In the genomic region with DNA sequence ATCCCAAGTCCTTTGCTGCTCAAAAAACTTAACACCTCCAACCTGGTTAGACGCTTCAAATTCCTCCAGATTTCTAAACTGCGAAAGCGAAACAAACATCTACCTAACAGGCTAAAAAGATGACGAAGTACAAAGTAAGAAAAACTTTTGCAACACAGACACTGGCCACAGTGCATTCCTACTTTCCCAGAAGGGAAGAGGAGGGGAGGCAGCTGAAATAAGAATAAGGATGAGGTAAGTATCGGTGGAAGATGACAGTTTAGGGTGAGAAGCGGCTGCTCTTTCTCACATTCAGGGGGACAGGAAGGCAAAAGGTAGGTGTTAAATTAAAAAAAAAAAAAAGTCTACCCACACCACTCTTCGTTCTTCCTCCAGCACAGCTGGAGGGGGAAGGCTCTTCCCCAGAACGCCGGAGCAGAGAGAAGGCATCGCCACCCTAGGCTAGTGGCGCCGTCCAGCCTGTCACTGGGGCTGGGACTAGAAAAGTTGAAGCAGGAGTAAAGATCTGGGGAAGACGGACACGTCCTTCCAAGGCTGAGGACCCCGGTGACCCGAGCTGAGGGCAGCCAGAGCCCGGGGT, we compare ENCODE assay signal across 8 cellular contexts. TPM values are rescaled to one million over a fixed set of nuclear protein-coding genes. Genes with fewer than 3 reads are reported as not detected.
DNase-seq lines count a peak whose midpoint lies in the region; ATAC-seq, FAIRE-seq and TF ChIP-seq lines count a peak whose summit lies in the region.

No MANE protein-coding gene starts in this region.

- no peak for FAIRE-seq in D721Med (lab: Jason Lieb, UNC)

- H3K36me3 ChIP-seq in Peyer's patch, result no peaks in the 10 kb centered on the region
- no peaks in the 10 kb centered on the region for H3K36me3 ChIP-seq in transverse colon

- no peak for TF ChIP-seq POLR2A in Peyer's patch (IDR thresholded peaks at IDR 0.05)
- TF ChIP-seq POLR2A in transverse colon (IDR thresholded peaks at IDR 0.05), result no peak

- H3K9me3 ChIP-seq in Peyer's patch, result no peaks in the 10 kb centered on the region
- no peaks in the 10 kb centered on the region for H3K9me3 ChIP-seq in transverse colon

- intact Hi-C loops in transverse colon (cut with DNase I; ENCODE audit: low total_unique reads), result loop anchor here (5.0 to 10.0 kb wide), 3 partner anchors 252 to 1062 kb away; partner anchors contain the start of gene BMI1

- peaks cover 0 to 8% (median 0%) of the 10 kb centered on the region in 4 donors for H3K4me1 ChIP-seq in Peyer's patch
- peaks cover 0 to 21% (median 13%) of the 10 kb centered on the region in 4 donors for H3K4me1 ChIP-seq in transverse colon

- ATAC-seq in GM18502 (IDR thresholded peaks at IDR 0.05; ENCODE audit: poor library complexity, unreplicated experiment) (peak; percentile 21), HG02884 (IDR thresholded peaks at IDR 0.05; ENCODE audit: unreplicated experiment) (peak; percentile 7)

- no peaks in the 10 kb centered on the region for H3K27me3 ChIP-seq in Peyer's patch
- H3K27me3 ChIP-seq in transverse colon, result no peaks in the 10 kb centered on the region

- in situ Hi-C loops in transverse colon (cut with MboI; ENCODE audit: low pct_ligation_motif_present in 1 of 4, low pct_unique_long_range_greater_than_20kb in 1 of 4, low sequenced_read_pairs in 3 of 4), result loop anchor here (10.0 to 25.0 kb wide), 8 partner anchors 222 to 710 kb away; partner anchors contain the start of genes BMI1 (in 2 of the 4), COMMD3 (in 2 of the 4) and PIP4K2A (in 1 of the 4)

- no peak for DNase-seq in AG04449 (ENCODE audit: low read depth, low spot score)
- no peak for DNase-seq in Peyer's patch
- no peak for DNase-seq in coronary artery (ENCODE audit: low spot score)
- DNase-seq in lung microvascular endothelial cell (ENCODE audit: low read depth in 2 of 2), result peak; percentile 21 to 47
- no peak for DNase-seq in transverse colon
- DNase-seq in D721Med (ENCODE audit: insufficient read length, low spot score), result no peak

- 0% methylated on average over 10 to 12 of the region's 17 CpGs for WGBS in transverse colon (ENCODE audit: low coverage in 1 of 2), 2 donors

- peak overlapping the region; percentile 89 for H3K4me3 ChIP-seq in AG04449 (ENCODE audit: low read depth, low read length)
- H3K4me3 ChIP-seq in Peyer's patch, result peak overlapping the region; percentile 68 to 95 (median 87)
- H3K4me3 ChIP-seq in coronary artery, result peak overlapping the region; percentile 97
- peak overlapping the region; percentile 65 to 91 (median 80) for H3K4me3 ChIP-seq in transverse colon

- H3K27ac ChIP-seq in Peyer's patch (peak overlapping the region; percentile 95 to 98 (median 96)), coronary artery (peak overlapping the region; percentile 84 to 98), transverse colon (peak overlapping the region; percentile 93 to 99 (median 98))

- CTCF ChIA-PET in AG04449 (lab: Yijun Ruan, JAX), result interaction anchor here (0.8 to 3.5 kb wide), 5 partner anchors 9 to 986 kb away, joined by 3 to 18 read pairs (median 11); no protein-coding TSS in a partner anchor

- TF ChIP-seq CTCF in AG04449 (IDR thresholded peaks at IDR 0.05; ENCODE audit: insufficient read depth, low read length, missing control alignments), result no peak
- TF ChIP-seq CTCF in Peyer's patch (IDR thresholded peaks at IDR 0.05), result no peak
- TF ChIP-seq CTCF in coronary artery (IDR thresholded peaks at IDR 0.05), result no peak
- no peak for TF ChIP-seq CTCF in transverse colon (IDR thresholded peaks at IDR 0.05)
- no peak for TF ChIP-seq CTCF in D721Med (IDR thresholded peaks at IDR 0.05; ENCODE audit: insufficient read depth, missing control alignments)

- TF ChIP-seq EP300 in transverse colon (IDR thresholded peaks at IDR 0.05; ENCODE audit: low read depth), result no peak

- POLR2A ChIA-PET in AG04449 (lab: Yijun Ruan, JAX), result interaction anchor here (1.2 kb wide), 1 partner anchor 9 kb away, joined by 4 read pairs; no protein-coding TSS in a partner anchor

RNA-seq across cellular contexts. Expression of gene DNAJC1, which starts 0.9 kb away (rescaled TPM):
- total RNA-seq in Peyer's patch (10 to 100 TPM; 37.1 to 41.7 (median 40.1) TPM), lung microvascular endothelial cell (23.5 and 33.7 TPM in 2 replicates), transverse colon (10 to 100 TPM; 18.5 to 71.7 (median 48.4) TPM)

Comparison
In these comparisons a context has a peak if more than half of its experiments do, and no peak if none do; other contexts are left out.
1. DNase-seq: peak in lung microvascular endothelial cell (2 of 2); none in AG04449 (single experiment), Peyer's patch (0 of 3), coronary artery (single experiment), transverse colon (single experiment) and D721Med (single experiment).
2. Peak in every context shown above with its lines, with median percentiles within 50 percentile points of each other: H3K4me3 ChIP-seq and H3K27ac ChIP-seq.